11 cellular contexts compared by ENCODE assay signal in genomic region chr13:40624338-40624737, GRCh38. TPM values are rescaled to one million over a fixed set of nuclear protein-coding genes. Genes with fewer than 3 reads are reported as not detected.
A peak's percentile ranks its signal among the peaks of the same experiment; 100 is the strongest.
DNase-seq lines count a peak whose midpoint lies in the region; ATAC-seq and TF ChIP-seq lines count a peak whose summit lies in the region.
"Had no signal": no experiment of that assay in that cellular context is flagged by ENCODE, and none has a peak within 500 bp of the region (broad histone marks: within the 10 kb centered on the region; RNA-seq: fewer than 3 reads in every experiment).

No MANE protein-coding gene starts in this region.

- H3K27ac ChIP-seq in colonic mucosa (no peak overlapping the region), transverse colon (no peak overlapping the region)
- H3K27ac ChIP-seq: KMS-11 had no signal

- no peaks in the 10 kb centered on the region for H3K27me3 ChIP-seq in colonic mucosa
- no peaks in the 10 kb centered on the region for H3K27me3 ChIP-seq in transverse colon

- intact Hi-C loops in activated CD8-positive, alpha-beta T cell treated with anti-CD3 and anti-CD28 coated beads for 36 hours (cut with micrococcal nuclease) = no loop called here
- intact Hi-C loops in left colon (cut with DNase I, micrococcal nuclease) = no loop called here
- intact Hi-C loops in colonic mucosa (cut with DNase I) = no loop called here
- intact Hi-C loops in transverse colon (cut with DNase I; ENCODE audit: low total_unique reads) = no loop called here

- no peak overlapping the region for H3K4me3 ChIP-seq in colonic mucosa
- no peak overlapping the region for H3K4me3 ChIP-seq in transverse colon

- H3K4me1 Mint-ChIP-seq in activated CD8-positive, alpha-beta T cell treated with anti-CD3 and anti-CD28 coated beads for 36 hours (ENCODE audit: low read depth) = peaks cover 75% of the 10 kb centered on the region
- H3K4me1 Mint-ChIP-seq in activated CD8-positive, alpha-beta T cell treated with anti-CD3 and anti-CD28 coated beads, Interleukin-2, amount 10 ng/mL, durations not matched to agents 7 days and 5 days (ENCODE audit: low read depth) = peaks cover 67% of the 10 kb centered on the region
- peaks cover 40 to 77% of the 10 kb centered on the region in 2 donors for H3K4me1 Mint-ChIP-seq in stimulated activated naive B cell treated with anti-CD40 and anti-IgM and Interleukin-4, amounts not matched to agents 10 μg/mL and 1 μg/mL and 100 μg/mL, for 72 hours

- TF ChIP-seq CTCF in activated CD8-positive, alpha-beta T cell treated with anti-CD3 and anti-CD28 coated beads for 36 hours (IDR thresholded peaks at IDR 0.05) = no peak
- TF ChIP-seq CTCF in colonic mucosa (IDR thresholded peaks at IDR 0.05) (no peak), transverse colon (IDR thresholded peaks at IDR 0.05) (no peak)

- 92 to 100% methylated on average over 1 of the region's 1 CpG for WGBS in transverse colon (ENCODE audit: low coverage in 1 of 2), 2 donors

- no peak for TF ChIP-seq EP300 in transverse colon (IDR thresholded peaks at IDR 0.05; ENCODE audit: low read depth)

- peaks cover 44% of the 10 kb centered on the region for H3K36me3 Mint-ChIP-seq in activated CD8-positive, alpha-beta T cell treated with anti-CD3 and anti-CD28 coated beads for 36 hours (ENCODE audit: low read depth)
- H3K36me3 Mint-ChIP-seq in activated CD8-positive, alpha-beta T cell treated with anti-CD3 and anti-CD28 coated beads, Interleukin-2, amount 10 ng/mL, durations not matched to agents 7 days and 5 days (ENCODE audit: low read depth) = peaks cover 41% of the 10 kb centered on the region
- peaks cover 32 to 42% of the 10 kb centered on the region in 2 donors for H3K36me3 Mint-ChIP-seq in stimulated activated naive B cell treated with anti-CD40 and anti-IgM and Interleukin-4, amounts not matched to agents 10 μg/mL and 1 μg/mL and 100 μg/mL, for 72 hours

- in situ Hi-C loops in transverse colon (cut with MboI; ENCODE audit: low pct_ligation_motif_present in 1 of 4, low pct_unique_long_range_greater_than_20kb in 1 of 4, low sequenced_read_pairs in 3 of 4) = no loop called here

- H3K36me3 ChIP-seq in colonic mucosa = no peaks in the 10 kb centered on the region
- H3K36me3 ChIP-seq in transverse colon = no peaks in the 10 kb centered on the region

- TF ChIP-seq POLR2A in transverse colon (IDR thresholded peaks at IDR 0.05) = no peak

- H3K27me3 Mint-ChIP-seq in activated CD8-positive, alpha-beta T cell treated with anti-CD3 and anti-CD28 coated beads for 36 hours = no peaks in the 10 kb centered on the region
- H3K27me3 Mint-ChIP-seq in activated CD8-positive, alpha-beta T cell treated with anti-CD3 and anti-CD28 coated beads, Interleukin-2, amount 10 ng/mL, durations not matched to agents 7 days and 5 days (ENCODE audit: low read depth) = no peaks in the 10 kb centered on the region
- H3K27me3 Mint-ChIP-seq in stimulated activated naive B cell treated with anti-CD40 and anti-IgM and Interleukin-4, amounts not matched to agents 10 μg/mL and 1 μg/mL and 100 μg/mL, for 72 hours = no peaks in the 10 kb centered on the region
- H3K27me3 Mint-ChIP-seq: central memory CD8-positive, alpha-beta T cell had no signal

- H3K4me3 Mint-ChIP-seq in activated CD8-positive, alpha-beta T cell treated with anti-CD3 and anti-CD28 coated beads for 36 hours = no peak overlapping the region
- no peak overlapping the region for H3K4me3 Mint-ChIP-seq in activated CD8-positive, alpha-beta T cell treated with anti-CD3 and anti-CD28 coated beads, Interleukin-2, amount 10 ng/mL, durations not matched to agents 7 days and 5 days
- H3K4me3 Mint-ChIP-seq in stimulated activated naive B cell treated with anti-CD40 and anti-IgM and Interleukin-4, amounts not matched to agents 10 μg/mL and 1 μg/mL and 100 μg/mL, for 72 hours = peak overlapping the region in 1 of 2 donors; percentile 16
- H3K4me3 Mint-ChIP-seq: central memory CD8-positive, alpha-beta T cell had no signal

- H3K27ac Mint-ChIP-seq in activated CD8-positive, alpha-beta T cell treated with anti-CD3 and anti-CD28 coated beads for 36 hours = peak overlapping the region; percentile 48
- H3K27ac Mint-ChIP-seq in activated CD8-positive, alpha-beta T cell treated with anti-CD3 and anti-CD28 coated beads, Interleukin-2, amount 10 ng/mL, durations not matched to agents 7 days and 5 days = no peak overlapping the region
- H3K27ac Mint-ChIP-seq in stimulated activated naive B cell treated with anti-CD40 and anti-IgM and Interleukin-4, amounts not matched to agents 10 μg/mL and 1 μg/mL and 100 μg/mL, for 72 hours = no peak overlapping the region

- CTCF ChIA-PET in activated CD8-positive, alpha-beta T cell treated with anti-CD3 and anti-CD28 coated beads for 36 hours (lab: Charles Lee) = interaction anchor here (1.5 kb wide), 1 partner anchor 40 kb away, joined by 3 read pairs; no protein-coding TSS in a partner anchor
- CTCF ChIA-PET in activated CD8-positive, alpha-beta T cell treated with anti-CD3 and anti-CD28 coated beads, Interleukin-2, amount 10 ng/mL, durations not matched to agents 7 days and 5 days (lab: Charles Lee) = interaction anchor here (1.0 to 1.4 kb wide), 2 partner anchors 23 to 44 kb away, joined by 3 read pairs; no protein-coding TSS in a partner anchor

- no peaks in the 10 kb centered on the region for H3K4me1 ChIP-seq in colonic mucosa
- H3K4me1 ChIP-seq in transverse colon = peaks cover 13 to 57% (median 21%) of the 10 kb centered on the region in 4 donors

- H3K9ac ChIP-seq in colonic mucosa (ENCODE audit: low read depth in 2 of 2, low read length in 2 of 2) = no peak overlapping the region
- H3K9ac ChIP-seq: KMS-11 had no signal

- DNase-seq in activated CD8-positive, alpha-beta T cell treated with anti-CD3 and anti-CD28 coated beads for 36 hours = peak; percentile 80
- no peak for DNase-seq in activated CD8-positive, alpha-beta T cell treated with anti-CD3 and anti-CD28 coated beads, Interleukin-2, amount 10 ng/mL, durations not matched to agents 7 days and 5 days
- DNase-seq in activated T-cell treated with anti-CD3 and anti-CD28 coated beads, Interleukin-2, amount 50 U/mL, for 48 hours = peak; percentile 59 to 65
- DNase-seq in left colon (no peak), colonic mucosa (no peak), transverse colon (no peak), SIG-M5 treated with dmso at 0.1 percent for 504 hours (lab: John Stamatoyannopoulos, UW; ENCODE audit: unreplicated experiment) (no peak)
- DNase-seq in stimulated activated naive B cell treated with anti-CD40 and anti-IgM and Interleukin-4, amounts not matched to agents 10 μg/mL and 1 μg/mL and 100 μg/mL, for 72 hours = no peak
- DNase-seq: Right ventricle myocardium superior had no signal

- ATAC-seq in activated CD8-positive, alpha-beta T cell treated with anti-CD3 and anti-CD28 coated beads for 36 hours = peak; percentile 84
- no peak for ATAC-seq in activated CD8-positive, alpha-beta T cell treated with anti-CD3 and anti-CD28 coated beads, Interleukin-2, amount 10 ng/mL, durations not matched to agents 7 days and 5 days
- ATAC-seq in left colon = peak; percentile 57
- peak; percentile 41 to 44 for ATAC-seq in stimulated activated naive B cell treated with anti-CD40 and anti-IgM and Interleukin-4, amounts not matched to agents 10 μg/mL and 1 μg/mL and 100 μg/mL, for 72 hours (replicated peaks)

- H3K9me3 Mint-ChIP-seq in activated CD8-positive, alpha-beta T cell treated with anti-CD3 and anti-CD28 coated beads for 36 hours = no peaks in the 10 kb centered on the region
- H3K9me3 Mint-ChIP-seq in activated CD8-positive, alpha-beta T cell treated with anti-CD3 and anti-CD28 coated beads, Interleukin-2, amount 10 ng/mL, durations not matched to agents 7 days and 5 days (ENCODE audit: insufficient read depth) = no peaks in the 10 kb centered on the region
- H3K9me3 Mint-ChIP-seq in stimulated activated naive B cell treated with anti-CD40 and anti-IgM and Interleukin-4, amounts not matched to agents 10 μg/mL and 1 μg/mL and 100 μg/mL, for 72 hours = no peaks in the 10 kb centered on the region
- H3K9me3 Mint-ChIP-seq: central memory CD8-positive, alpha-beta T cell had no signal

- POLR2A ChIA-PET in activated CD8-positive, alpha-beta T cell treated with anti-CD3 and anti-CD28 coated beads for 36 hours (lab: Charles Lee) = interaction anchor here (1.0 kb wide), 1 partner anchor 42 kb away, joined by 4 read pairs; no protein-coding TSS in a partner anchor
- POLR2A ChIA-PET in activated CD8-positive, alpha-beta T cell treated with anti-CD3 and anti-CD28 coated beads, Interleukin-2, amount 10 ng/mL, durations not matched to agents 7 days and 5 days (lab: Charles Lee) = interaction anchor here (1.0 kb wide), 1 partner anchor 40 kb away, joined by 3 read pairs; no protein-coding TSS in a partner anchor

- H3K9me3 ChIP-seq in colonic mucosa (no peaks in the 10 kb centered on the region), transverse colon (no peaks in the 10 kb centered on the region)

RNA-seq across cellular contexts. Expression of gene FOXO1, which starts 42.1 kb away (rescaled TPM):
- 10 to 100 TPM; 30.6 to 30.8 TPM for total RNA-seq in activated CD8-positive, alpha-beta T cell treated with anti-CD3 and anti-CD28 coated beads for 36 hours
- total RNA-seq in activated CD8-positive, alpha-beta T cell treated with anti-CD3 and anti-CD28 coated beads, Interleukin-2, amount 10 ng/mL, durations not matched to agents 7 days and 5 days = 10 to 100 TPM; 23.1 to 24.0 TPM
- total RNA-seq in left colon (10 to 100 TPM; 31.1 to 33.9 TPM), colonic mucosa (10 to 100 TPM; 15.7 to 26.4 TPM), transverse colon (10 to 100 TPM; 19.1 to 48.9 (median 38.3) TPM)

Comparison
In these comparisons a context has a peak if more than half of its experiments do, and no peak if none do; other contexts are left out.
1. DNase-seq: peak in activated CD8-positive, alpha-beta T cell treated with anti-CD3 and anti-CD28 coated beads for 36 hours (single experiment) and activated T-cell treated with anti-CD3 and anti-CD28 coated beads, Interleukin-2, amount 50 U/mL, for 48 hours (2 of 2); none in activated CD8-positive, alpha-beta T cell treated with anti-CD3 and anti-CD28 coated beads, Interleukin-2, amount 10 ng/mL, durations not matched to agents 7 days and 5 days (single experiment), left colon (0 of 2), stimulated activated naive B cell treated with anti-CD40 and anti-IgM and Interleukin-4, amounts not matched to agents 10 μg/mL and 1 μg/mL and 100 μg/mL, for 72 hours (single experiment), colonic mucosa (single experiment), transverse colon (single experiment) and SIG-M5 treated with dmso at 0.1 percent for 504 hours (single experiment).